1 cellular context compared by ENCODE assay signal in genomic region chr2:136255127-136255526, GRCh38.
TF ChIP-seq lines count a peak whose summit lies in the region.

No MANE protein-coding gene starts in this region.

TF ChIP-seq in HepG2, 621 proteins besides CTCF, POLR2A, EP300 and RAD21 (continued from another document):
- TF ChIP-seq ZNF318 (CRISPR knock-in tag; IDR thresholded peaks at IDR 0.05): no peak
- no peak for TF ChIP-seq LCORL (IDR thresholded peaks at IDR 0.05)
- TF ChIP-seq LCORL (CRISPR knock-in tag; IDR thresholded peaks at IDR 0.05): no peak
- no peak for TF ChIP-seq CREM (IDR thresholded peaks at IDR 0.05)
- TF ChIP-seq CREM (CRISPR knock-in tag; IDR thresholded peaks at IDR 0.05): no peak
- TF ChIP-seq KDM5B (CRISPR knock-in tag; IDR thresholded peaks at IDR 0.05; ENCODE audit: borderline replicate concordance): no peak
- TF ChIP-seq FOXJ3 (CRISPR knock-in tag; IDR thresholded peaks at IDR 0.05; ENCODE audit: borderline replicate concordance): no peak
- no peak for TF ChIP-seq HNF4G (IDR thresholded peaks at IDR 0.05; ENCODE audit: borderline replicate concordance, low read depth, low read length)
- no peak for TF ChIP-seq HNF4G (CRISPR knock-in tag; IDR thresholded peaks at IDR 0.05; ENCODE audit: borderline replicate concordance, low read depth)
